ENCODE assay signal across 22 cellular contexts in genomic region chr12:67640863-67641262, GRCh38. TPM values are rescaled to one million over a fixed set of nuclear protein-coding genes. Genes with fewer than 3 reads are reported as not detected.
DNase-seq lines count a peak whose midpoint lies in the region; ATAC-seq, FAIRE-seq and TF ChIP-seq lines count a peak whose summit lies in the region.
"Had no signal": no experiment of that assay in that cellular context is flagged by ENCODE, and none has a peak within 500 bp of the region (broad histone marks: within the 10 kb centered on the region; RNA-seq: fewer than 3 reads in every experiment).

No MANE protein-coding gene starts in this region.

- no peak overlapping the region for H2AK5ac ChIP-seq in H1 (ENCODE audit: low read depth, low read length)

- H3K36me3 ChIP-seq in H1 (ENCODE audit: control insufficient read depth in 2 of 4, insufficient read depth in 4 of 4, low read length in 3 of 4) (no peaks in the 10 kb centered on the region), smooth muscle cell (ENCODE audit: low read depth) (no peaks in the 10 kb centered on the region)

- no peaks in the 10 kb centered on the region; a peak in 1 of 7 replicates for H3K27me3 ChIP-seq in H1 (replicated peaks in 1 of 4; ENCODE audit: control insufficient read depth in 3 of 4, extremely low read depth in 1 of 4, insufficient read depth in 3 of 4, low read length in 3 of 4)
- no peaks in the 10 kb centered on the region for H3K27me3 ChIP-seq in smooth muscle cell (ENCODE audit: low read depth)

- H3K23me2 ChIP-seq in H1 (ENCODE audit: low read depth, low read length), result no peaks in the 10 kb centered on the region

- no peak overlapping the region for H3K4me2 ChIP-seq in H1 (ENCODE audit: insufficient read depth in 1 of 2, low read depth in 2 of 2, low read length in 2 of 2)
- H3K4me2 ChIP-seq in smooth muscle cell, result no peak overlapping the region

- no peak overlapping the region for H2BK120ac ChIP-seq in H1 (replicated peaks; ENCODE audit: low read depth, low read length)

- H3K36me3 Mint-ChIP-seq in activated naive CD8-positive, alpha-beta T cell, result peaks cover 2% of the 10 kb centered on the region
- H3K36me3 Mint-ChIP-seq in activated naive CD8-positive, alpha-beta T cell treated with anti-CD3 and anti-CD28 coated beads for 36 hours, result peaks cover 2% of the 10 kb centered on the region

- H3K14ac ChIP-seq in H1 (ENCODE audit: insufficient read length), result no peak overlapping the region

- H3K27ac Mint-ChIP-seq in activated naive CD8-positive, alpha-beta T cell, result peak overlapping the region; percentile 62
- H3K27ac Mint-ChIP-seq in activated naive CD8-positive, alpha-beta T cell treated with anti-CD3 and anti-CD28 coated beads for 36 hours, result no peak overlapping the region
- H3K27ac Mint-ChIP-seq: B cell had no signal

- no peak overlapping the region for H3K56ac ChIP-seq in H1 (replicated peaks; ENCODE audit: insufficient read length, low read depth, low read length)

- no peak for FAIRE-seq in H1 (lab: Jason Lieb, UNC)
- FAIRE-seq: G401.6, K562, RCC 7860 had no signal

- no peak for TF ChIP-seq POLR2A in H1 (IDR thresholded peaks at IDR 0.05; ENCODE audit: control extremely low read depth in 1 of 2, low read depth in 2 of 2, low read length in 2 of 2)

- no peaks in the 10 kb centered on the region for H3K9me3 ChIP-seq in H1 (ENCODE audit: insufficient read depth in 2 of 2, low read depth in 1 of 2, low read length in 1 of 2)
- H3K9me3 ChIP-seq in smooth muscle cell (replicated peaks; ENCODE audit: low read depth), result no peaks in the 10 kb centered on the region

- H3K27ac ChIP-seq in H1 (ENCODE audit: low read depth, low read length), result no peak overlapping the region
- no peak overlapping the region for H3K27ac ChIP-seq in smooth muscle cell (ENCODE audit: low read depth)

- TF ChIP-seq CTCF in H1 (IDR thresholded peaks at IDR 0.05; ENCODE audit: control extremely low read depth in 1 of 3, insufficient read depth in 1 of 3, low read depth in 1 of 3, low read length in 3 of 3) (no peak), smooth muscle cell (IDR thresholded peaks at IDR 0.05; ENCODE audit: borderline replicate concordance, insufficient read depth, poor library complexity, severe bottlenecking) (no peak)

- no peak overlapping the region; the same call in 1 of the 2 replicates for H2BK15ac ChIP-seq in H1 (ENCODE audit: low read length)

- H3K79me2 ChIP-seq in H1 (ENCODE audit: control insufficient read depth in 1 of 2, insufficient read depth in 2 of 2, low read length in 2 of 2) (no peaks in the 10 kb centered on the region), smooth muscle cell (ENCODE audit: low read depth) (no peaks in the 10 kb centered on the region)

- H2AFZ ChIP-seq in H1 (ENCODE audit: low read length) (0 out of 2 replicates have a peak overlapping the region, but pooled peaks have one; percentile 78), smooth muscle cell (ENCODE audit: low read depth) (peak overlapping the region; percentile 39)

- CTCF ChIA-PET in H1 (lab: Charles Lee; ENCODE audit: partially characterized antibody), result interaction anchor here (0.6 to 1.4 kb wide), 3 partner anchors 11 to 301 kb away, joined by 3 read pairs; no protein-coding TSS in a partner anchor

- no peak overlapping the region for H3K18ac ChIP-seq in H1 (ENCODE audit: extremely low read depth, low read length)

- H2BK20ac ChIP-seq in H1 (ENCODE audit: low read length), result no peak overlapping the region

- no peaks in the 10 kb centered on the region for H3F3A ChIP-seq in smooth muscle cell (ENCODE audit: low read depth)

- no peak for DNase-seq in activated naive CD8-positive, alpha-beta T cell treated with anti-CD3 and anti-CD28 coated beads for 36 hours
- DNase-seq in GM03348 (ENCODE audit: low spot score) (peak; percentile 16), H1 (ENCODE audit: low read depth in 1 of 2, low spot score in 2 of 2) (no peak), smooth muscle cell (lab: John Stamatoyannopoulos, UW; ENCODE audit: unreplicated experiment) (no peak), islet precursor cell (no peak), 8988T (no peak)
- DNase-seq: ACHN, COR-L47, DMS 273 treated with DMSO at 0.1 percent for 48 hours, GOT3, NCI-H1092 treated with DMSO at 0.1 percent for 48 hours, NCI-H146, NCI-H2029 treated with DMSO at 0.1 percent for 48 hours, NCI-H2171, NCI-H526 treated with DMSO at 0.1 percent for 48 hours had no signal

- TF ChIP-seq EP300 in H1 (IDR thresholded peaks at IDR 0.05; ENCODE audit: borderline replicate concordance in 1 of 2, low read depth in 2 of 2, low read length in 2 of 2), result no peak

- no peak overlapping the region for H4K5ac ChIP-seq in H1 (ENCODE audit: insufficient read length, low read depth, low read length)

- POLR2A ChIA-PET in H1 (lab: Charles Lee; ENCODE audit: partially characterized antibody), result no interaction called here

- TF ChIP-seq RAD21 in H1 (IDR thresholded peaks at IDR 0.05 in 1 of 2, conservative IDR thresholded peaks at IDR 0.05 in 1 of 2; ENCODE audit: low read depth in 2 of 2, low read length in 2 of 2), result no peak

- no peaks in the 10 kb centered on the region for H3K27me3 Mint-ChIP-seq in activated naive CD8-positive, alpha-beta T cell
- no peaks in the 10 kb centered on the region for H3K27me3 Mint-ChIP-seq in activated naive CD8-positive, alpha-beta T cell treated with anti-CD3 and anti-CD28 coated beads for 36 hours
- H3K27me3 Mint-ChIP-seq: B cell had no signal

- peak overlapping the region; percentile 35; the same call in 1 of the 2 replicates for H2BK5ac ChIP-seq in H1 (ENCODE audit: low read depth, low read length)

- H3K4me1 Mint-ChIP-seq in activated naive CD8-positive, alpha-beta T cell (ENCODE audit: low read depth), result peaks cover 10% of the 10 kb centered on the region
- peaks cover 14% of the 10 kb centered on the region for H3K4me1 Mint-ChIP-seq in activated naive CD8-positive, alpha-beta T cell treated with anti-CD3 and anti-CD28 coated beads for 36 hours
- H3K4me1 Mint-ChIP-seq: B cell had no signal

- no peaks in the 10 kb centered on the region for H3K79me1 ChIP-seq in H1 (ENCODE audit: low read depth, low read length)

- no peak overlapping the region for H4K8ac ChIP-seq in H1 (ENCODE audit: extremely low read depth, insufficient read depth, low read length)

- H3K9me3 Mint-ChIP-seq in activated naive CD8-positive, alpha-beta T cell (ENCODE audit: low read depth), result peaks cover 4% of the 10 kb centered on the region
- no peaks in the 10 kb centered on the region for H3K9me3 Mint-ChIP-seq in activated naive CD8-positive, alpha-beta T cell treated with anti-CD3 and anti-CD28 coated beads for 36 hours

- H3K9ac ChIP-seq in H1 (replicated peaks in 1 of 4; ENCODE audit: extremely low read depth in 1 of 4, low read depth in 3 of 4, low read length in 3 of 4), result no peak overlapping the region
- H3K9ac ChIP-seq in smooth muscle cell (ENCODE audit: low read depth), result no peak overlapping the region

- no peak overlapping the region for H3K4me3 Mint-ChIP-seq in activated naive CD8-positive, alpha-beta T cell
- H3K4me3 Mint-ChIP-seq in activated naive CD8-positive, alpha-beta T cell treated with anti-CD3 and anti-CD28 coated beads for 36 hours, result no peak overlapping the region
- H3K4me3 Mint-ChIP-seq: B cell had no signal

- H3K23ac ChIP-seq in H1 (ENCODE audit: insufficient read length), result no peak overlapping the region

- H4K91ac ChIP-seq in H1 (replicated peaks; ENCODE audit: insufficient read length, low read length), result no peak overlapping the region

- H2BK12ac ChIP-seq in H1 (ENCODE audit: low read depth, low read length), result no peak overlapping the region

- H3K4me3 ChIP-seq in H1 (ENCODE audit: extremely low read depth in 1 of 4, insufficient read depth in 2 of 4, low read depth in 3 of 4, low read length in 4 of 4) (no peak overlapping the region), smooth muscle cell (no peak overlapping the region)
- H3K4me3 ChIP-seq: K562 had no signal

- WGBS in H1 (ENCODE audit: extremely low coverage in 1 of 2, insufficient coverage in 1 of 2, insufficient read length in 1 of 2, insufficient replicate concordance in 2 of 2, low coverage in 1 of 2, low lambda C conversion rate in 2 of 2, missing lambda C conversion rate in 1 of 2), 2 experiments, result 83% methylated on average over 2 of the region's 2 CpGs; no CpG with 5 or more reads in 1 of the 2 experiments
- 58% methylated on average over 2 of the region's 2 CpGs for WGBS in smooth muscle cell (ENCODE audit: low lambda C conversion rate)

- H3K4ac ChIP-seq in H1 (replicated peaks; ENCODE audit: insufficient read length, low read depth, low read length), result no peak overlapping the region

- H3K4me1 ChIP-seq in H1 (replicated peaks in 1 of 4; ENCODE audit: control insufficient read depth in 3 of 4, insufficient read depth in 4 of 4, low read length in 3 of 4) (no peaks in the 10 kb centered on the region), smooth muscle cell (ENCODE audit: low read depth) (no peaks in the 10 kb centered on the region)

- ATAC-seq in GM19328 (IDR thresholded peaks at IDR 0.05; ENCODE audit: unreplicated experiment), result no peak
- ATAC-seq: K562, Right ventricle myocardium inferior had no signal

- H4K20me1 ChIP-seq in H1 (replicated peaks in 1 of 2; ENCODE audit: control insufficient read depth in 1 of 2, insufficient read depth in 2 of 2, low read length in 2 of 2) (no peaks in the 10 kb centered on the region), smooth muscle cell (ENCODE audit: low read depth) (no peaks in the 10 kb centered on the region)

TF ChIP-seq in H1, 55 proteins besides CTCF, POLR2A, EP300 and RAD21:
- no peak for TF ChIP-seq EGR1 (IDR thresholded peaks at IDR 0.05; ENCODE audit: borderline replicate concordance, low read depth, low read length)
- no peak for TF ChIP-seq RFX5 (IDR thresholded peaks at IDR 0.05; ENCODE audit: borderline replicate concordance, low read depth, low read length)

RNA-seq across cellular contexts. Expression of gene DYRK2, which starts 7.7 kb away (rescaled TPM):
- 10 to 100 TPM; 29.6 to 33.0 TPM for total RNA-seq in activated naive CD8-positive, alpha-beta T cell treated with anti-CD3 and anti-CD28 coated beads for 36 hours
- total RNA-seq in H1 (2021; fragmentation: NEBNext Ultra II Directional; extraction: Animal tissue kit (Norgen Biotek cat#: 25700)), result 31.6 and 34.9 TPM in 2 replicates
- 11.2 and 13.9 TPM in 2 replicates for polyA plus RNA-seq in H1 (2011; rRNA removed)
- 14.4 TPM for polyA plus RNA-seq in H1 (2011; cell fraction: cytosol; rRNA removed)
- polyA plus RNA-seq in H1 (2011; cell fraction: nucleus; rRNA removed), result 30.8 TPM
- 18.9 to 22.9 TPM (median 20.4 TPM) in 4 replicates for polyA plus RNA-seq in H1 (2012, experiment 1 of 2)
- 3.8 TPM for polyA plus RNA-seq in H1 (2012, experiment 2 of 2)
- 10.4 TPM for polyA plus RNA-seq in H1 (2013, experiment 1 of 2)
- polyA plus RNA-seq in H1 (2013, experiment 2 of 2), result 10.1 TPM
- 72.5 and 75.7 TPM in 2 replicates for polyA minus RNA-seq in H1 (2011; rRNA and poly(A)+ RNA removed)
- polyA minus RNA-seq in H1 (2011; cell fraction: cytosol; rRNA and poly(A)+ RNA removed), result 36.9 TPM
- 61.0 TPM for polyA minus RNA-seq in H1 (2011; cell fraction: nucleus; rRNA and poly(A)+ RNA removed)
- 44.0 and 65.3 TPM in 2 replicates for total RNA-seq in smooth muscle cell
- 41.6 and 64.1 TPM in 2 replicates for polyA plus RNA-seq in smooth muscle cell
